8 cellular contexts compared by ENCODE assay signal in genomic region chr1:234925440-234926251, GRCh38.
DNase-seq lines count a peak whose midpoint lies in the region; ATAC-seq and TF ChIP-seq lines count a peak whose summit lies in the region.

No MANE protein-coding gene starts in this region.

- H3K27me3 ChIP-seq in hepatocyte (no peaks in the 10 kb centered on the region), gastrocnemius medialis (no peaks in the 10 kb centered on the region)

- peaks cover 3% of the 10 kb centered on the region for H3K36me3 Mint-ChIP-seq in IgD-negative memory B cell

- H3K4me1 ChIP-seq in hepatocyte (ENCODE audit: insufficient read depth) (peaks cover 14% of the 10 kb centered on the region), gastrocnemius medialis (peaks cover 22 to 28% of the 10 kb centered on the region in 2 donors)

- DNase-seq in CD1c-positive myeloid dendritic cell (ENCODE audit: extremely low spot score), result peak; percentile 41
- peak; percentile 96 for DNase-seq in amniotic stem cell (lab: John Stamatoyannopoulos, UW)
- DNase-seq in hepatocyte (ENCODE audit: low spot score), result peak; percentile 87
- DNase-seq in gastrocnemius medialis, result no peak
- no peak for DNase-seq in cerebellum (ENCODE audit: low spot score)
- DNase-seq in NCI-H446 (lab: John Stamatoyannopoulos, UW), result no peak
- DNase-seq in DMS114 treated with DMSO at 0.1 percent for 48 hours (lab: John Stamatoyannopoulos, UW; ENCODE audit: unreplicated experiment), result no peak

- H2AFZ ChIP-seq in hepatocyte, result no peak overlapping the region

- no peaks in the 10 kb centered on the region for H3K9me2 ChIP-seq in hepatocyte (replicated peaks; ENCODE audit: insufficient read depth)

- H3K27ac ChIP-seq in hepatocyte (peak overlapping the region; percentile 80), gastrocnemius medialis (peak overlapping the region; percentile 50 to 67 (median 57))

- peak overlapping the region in 1 of 3 donors; percentile 73 for H3K27ac Mint-ChIP-seq in IgD-negative memory B cell

- no peaks in the 10 kb centered on the region for H3K27me3 Mint-ChIP-seq in IgD-negative memory B cell

- H4K20me1 ChIP-seq in hepatocyte (ENCODE audit: insufficient read depth, poor library complexity, severe bottlenecking), result no peaks in the 10 kb centered on the region

- peak overlapping the region in 3 of 4 donors; percentile 48 to 90 (median 65) for H3K4me3 Mint-ChIP-seq in IgD-negative memory B cell

- no peaks in the 10 kb centered on the region for H3K79me2 ChIP-seq in hepatocyte

- H3K9me3 ChIP-seq in hepatocyte (ENCODE audit: low read depth) (no peaks in the 10 kb centered on the region), gastrocnemius medialis (no peaks in the 10 kb centered on the region)

- 53% methylated on average over 7 of the region's 7 CpGs for WGBS in hepatocyte (ENCODE audit: low lambda C conversion rate, missing lambda C conversion rate)

- peaks cover 26 to 35% (median 29%) of the 10 kb centered on the region in 3 donors for H3K4me1 Mint-ChIP-seq in IgD-negative memory B cell

- in situ Hi-C loops in gastrocnemius medialis (cut with MboI; ENCODE audit: low sequenced_read_pairs in 4 of 4), result no loop called here

- H3K4me3 ChIP-seq in hepatocyte (no peak overlapping the region), gastrocnemius medialis (no peak overlapping the region)

- H3K9me3 Mint-ChIP-seq in IgD-negative memory B cell, result no peaks in the 10 kb centered on the region

- H3K4me2 ChIP-seq in hepatocyte, result peak overlapping the region; percentile 21

- peak; percentile 70 to 92 for ATAC-seq in gastrocnemius medialis

- H3K36me3 ChIP-seq in hepatocyte (replicated peaks; ENCODE audit: insufficient read depth, low read depth) (no peaks in the 10 kb centered on the region), gastrocnemius medialis (no peaks in the 10 kb centered on the region)

- no peak for TF ChIP-seq CTCF in hepatocyte (IDR thresholded peaks at IDR 0.05; ENCODE audit: poor library complexity)
- TF ChIP-seq CTCF in gastrocnemius medialis (IDR thresholded peaks at IDR 0.05 in 4 of 5, conservative IDR thresholded peaks at IDR 0.05 in 1 of 5), result no peak

- TF ChIP-seq POLR2A in gastrocnemius medialis (IDR thresholded peaks at IDR 0.05), result no peak

- intact Hi-C loops in gastrocnemius medialis (cut with DNase I; ENCODE audit: low total_unique reads), result no loop called here

Comparison
In these comparisons a context has a peak if more than half of its experiments do, and no peak if none do; other contexts are left out.
1. DNase-seq: peak in CD1c-positive myeloid dendritic cell (single experiment), amniotic stem cell (single experiment) and hepatocyte (single experiment); none in gastrocnemius medialis (0 of 2), cerebellum (single experiment), NCI-H446 (0 of 2) and DMS114 treated with DMSO at 0.1 percent for 48 hours (single experiment).